Comparison of ENCODE assay signal across 9 cellular contexts in the genomic region with DNA sequence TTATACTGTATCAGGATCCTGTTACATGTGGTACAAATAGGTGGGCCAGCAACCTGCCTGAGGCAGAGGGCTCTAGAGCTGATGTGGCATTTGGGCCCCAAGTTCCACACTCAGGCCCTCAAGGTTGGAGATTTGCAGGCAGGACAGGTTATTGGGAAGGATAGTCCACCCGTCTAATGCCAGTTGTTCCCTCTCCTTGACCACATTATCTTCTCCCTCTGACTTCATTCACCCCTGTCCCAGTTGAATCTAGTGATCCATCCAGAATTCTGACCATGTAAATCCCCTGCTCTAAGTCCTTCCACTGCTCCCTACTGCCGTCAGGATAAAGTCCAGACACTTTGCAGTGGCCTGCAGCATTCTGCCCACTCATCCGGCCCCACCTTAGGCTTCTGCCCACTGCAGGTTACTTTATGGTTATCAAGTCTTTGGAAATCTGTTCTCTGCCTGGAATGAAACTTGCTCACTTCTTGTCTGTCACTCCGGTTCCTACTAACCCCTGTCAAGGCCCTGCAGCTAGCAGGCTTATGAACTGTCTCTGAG. TPM values are rescaled to one million over a fixed set of nuclear protein-coding genes. Genes with fewer than 3 reads are reported as not detected.
DNase-seq lines count a peak whose midpoint lies in the region; ATAC-seq and TF ChIP-seq lines count a peak whose summit lies in the region.
"Had no signal": no experiment of that assay in that cellular context is flagged by ENCODE, and none has a peak within 500 bp of the region (broad histone marks: within the 10 kb centered on the region; RNA-seq: fewer than 3 reads in every experiment).

No MANE protein-coding gene starts in this region.

- H3K9me3 Mint-ChIP-seq in activated T-cell treated with anti-CD3 and anti-CD28 coated beads, Interleukin-2, amount 50 U/mL, for 24 hours: no peaks in the 10 kb centered on the region

- no peak overlapping the region for H3K4me3 Mint-ChIP-seq in activated T-cell treated with anti-CD3 and anti-CD28 coated beads, Interleukin-2, amount 50 U/mL, for 24 hours

- H3K4me3 ChIP-seq in ascending aorta (no peak overlapping the region), muscle layer of colon (ENCODE audit: low read depth in 1 of 2, low read length in 2 of 2) (peak overlapping the region in 1 of 2 donors; percentile 95), tibial artery (no peak overlapping the region)

- H3K27me3 Mint-ChIP-seq in activated T-cell treated with anti-CD3 and anti-CD28 coated beads, Interleukin-2, amount 50 U/mL, for 24 hours: no peaks in the 10 kb centered on the region

- H3K27ac ChIP-seq in ascending aorta: peak overlapping the region; percentile 98 to 99
- H3K27ac ChIP-seq in muscle layer of colon (ENCODE audit: low read depth, low read length): peak overlapping the region; percentile 99
- H3K27ac ChIP-seq in tibial artery: peak overlapping the region; percentile 93 to 99

- peak overlapping the region; percentile 97 for H3K27ac Mint-ChIP-seq in activated T-cell treated with anti-CD3 and anti-CD28 coated beads, Interleukin-2, amount 50 U/mL, for 24 hours

- H3K36me3 ChIP-seq in ascending aorta (no peaks in the 10 kb centered on the region), muscle layer of colon (ENCODE audit: insufficient read depth, low read length) (peaks cover 8% of the 10 kb centered on the region), tibial artery (peaks cover 0 to 14% (median 0%) of the 10 kb centered on the region in 3 donors)

- DNase-seq in activated T-cell treated with anti-CD3 and anti-CD28 coated beads, Interleukin-2, amount 50 U/mL, for 24 hours: no peak
- DNase-seq in activated T-cell treated with anti-CD3 and anti-CD28 coated beads for 4 hours (no peak), ascending aorta (ENCODE audit: low spot score in 2 of 2) (no peak), tibial artery (no peak), NCI-H2227 (lab: John Stamatoyannopoulos, UW; ENCODE audit: unreplicated experiment) (no peak)
- no peak for DNase-seq in stimulated activated naive CD4-positive, alpha-beta T cell (lab: John Stamatoyannopoulos, UW)
- DNase-seq: SIG-M5 had no signal

- no peak for ATAC-seq in GM21423 (IDR thresholded peaks at IDR 0.05; ENCODE audit: unreplicated experiment)

- TF ChIP-seq CTCF in ascending aorta (IDR thresholded peaks at IDR 0.05) (no peak), tibial artery (IDR thresholded peaks at IDR 0.05) (no peak)

- peaks cover 70% of the 10 kb centered on the region for H3K4me1 Mint-ChIP-seq in activated T-cell treated with anti-CD3 and anti-CD28 coated beads, Interleukin-2, amount 50 U/mL, for 24 hours (ENCODE audit: low read depth)

- peaks cover 9 to 18% of the 10 kb centered on the region in 2 donors for H3K4me1 ChIP-seq in ascending aorta
- H3K4me1 ChIP-seq in muscle layer of colon (ENCODE audit: insufficient read depth, low read length): peaks cover 44% of the 10 kb centered on the region
- H3K4me1 ChIP-seq in tibial artery: peaks cover 0 to 28% (median 20%) of the 10 kb centered on the region in 4 donors

- no peaks in the 10 kb centered on the region for H3K9me3 ChIP-seq in ascending aorta
- H3K9me3 ChIP-seq in muscle layer of colon (ENCODE audit: low read length): no peaks in the 10 kb centered on the region
- no peaks in the 10 kb centered on the region for H3K9me3 ChIP-seq in tibial artery

- H3K9ac ChIP-seq in muscle layer of colon (ENCODE audit: low read length): peak overlapping the region; percentile 98

- peaks cover 49% of the 10 kb centered on the region for H3K36me3 Mint-ChIP-seq in activated T-cell treated with anti-CD3 and anti-CD28 coated beads, Interleukin-2, amount 50 U/mL, for 24 hours (ENCODE audit: low read depth)

- H3K27me3 ChIP-seq in ascending aorta (no peaks in the 10 kb centered on the region), muscle layer of colon (ENCODE audit: control insufficient read depth in 1 of 2, insufficient read depth in 2 of 2, low read length in 2 of 2) (no peaks in the 10 kb centered on the region), tibial artery (no peaks in the 10 kb centered on the region)

- intact Hi-C loops in ascending aorta (cut with DNase I) (loop anchor here (10.0 kb wide), 1 partner anchor 241 kb away; no protein-coding TSS in a partner anchor), tibial artery (cut with DNase I; ENCODE audit: low total_unique reads) (loop anchor here (2.0 to 10.0 kb wide), 2 partner anchors 59 to 151 kb away; partner anchors contain the start of gene ESRP2)

RNA-seq across cellular contexts. Expression of gene NFATC3, which starts 1.9 kb away (rescaled TPM):
- total RNA-seq in ascending aorta: 36.4 TPM
